ENCODE assay signal across 8 cellular contexts in genomic region chr14:104224516-104225281, GRCh38.
DNase-seq lines count a peak whose midpoint lies in the region; ATAC-seq and TF ChIP-seq lines count a peak whose summit lies in the region.

No MANE protein-coding gene starts in this region.

- H3K36me3 ChIP-seq in colonic mucosa (no peaks in the 10 kb centered on the region), gastrocnemius medialis (no peaks in the 10 kb centered on the region), ascending aorta (no peaks in the 10 kb centered on the region)

- peak overlapping the region; percentile 80 for H3K27ac ChIP-seq in colonic mucosa
- no peak overlapping the region for H3K27ac ChIP-seq in gastrocnemius medialis
- no peak overlapping the region for H3K27ac ChIP-seq in ascending aorta

- TF ChIP-seq POLR2A in gastrocnemius medialis (IDR thresholded peaks at IDR 0.05), result no peak

- no peaks in the 10 kb centered on the region for H3K27me3 ChIP-seq in colonic mucosa
- H3K27me3 ChIP-seq in gastrocnemius medialis, result peaks cover 18 to 24% (median 18%) of the 10 kb centered on the region in 3 donors
- no peaks in the 10 kb centered on the region for H3K27me3 ChIP-seq in ascending aorta

- in situ Hi-C loops in gastrocnemius medialis (cut with MboI; ENCODE audit: low sequenced_read_pairs in 4 of 4), result no loop called here

- intact Hi-C loops in colonic mucosa (cut with DNase I), result no loop called here
- intact Hi-C loops in gastrocnemius medialis (cut with DNase I; ENCODE audit: low total_unique reads), result no loop called here
- intact Hi-C loops in ascending aorta (cut with DNase I), result no loop called here

- H3K4me1 ChIP-seq in colonic mucosa (peaks cover 10% of the 10 kb centered on the region), gastrocnemius medialis (no peaks in the 10 kb centered on the region), ascending aorta (no peaks in the 10 kb centered on the region)

- TF ChIP-seq CTCF in GM10266 (IDR thresholded peaks at IDR 0.05; ENCODE audit: control insufficient read depth, insufficient read depth, low read depth, missing control alignments) (peak; percentile 35), colonic mucosa (IDR thresholded peaks at IDR 0.05) (peak; percentile 68), gastrocnemius medialis (IDR thresholded peaks at IDR 0.05 in 4 of 5, conservative IDR thresholded peaks at IDR 0.05 in 1 of 5) (peak in 4 of 5 experiments; percentile 21 to 39 (median 28)), ascending aorta (IDR thresholded peaks at IDR 0.05) (peak in 1 of 3 experiments; percentile 15)

- peak overlapping the region; percentile 60 to 85 for H3K9ac ChIP-seq in colonic mucosa (ENCODE audit: low read depth in 2 of 2, low read length in 2 of 2)

- H3K4me3 ChIP-seq in colonic mucosa (peak overlapping the region; percentile 21), gastrocnemius medialis (no peak overlapping the region), ascending aorta (no peak overlapping the region)

- DNase-seq in GM10266 (ENCODE audit: extremely low spot score) (no peak), NCI-H82 (lab: John Stamatoyannopoulos, UW) (peak; percentile 92), colonic mucosa (peak; percentile 70), gastrocnemius medialis (no peak), ascending aorta (ENCODE audit: low spot score in 2 of 2) (no peak)

- H3K9me3 ChIP-seq in colonic mucosa (no peaks in the 10 kb centered on the region), gastrocnemius medialis (no peaks in the 10 kb centered on the region), ascending aorta (peaks cover 0 to 9% of the 10 kb centered on the region in 2 donors)

- ATAC-seq in gastrocnemius medialis (no peak), HG02938 (IDR thresholded peaks at IDR 0.05; ENCODE audit: unreplicated experiment) (no peak), GM21529 (IDR thresholded peaks at IDR 0.05; ENCODE audit: unreplicated experiment) (no peak), GM21423 (IDR thresholded peaks at IDR 0.05; ENCODE audit: unreplicated experiment) (no peak)

Comparison
In these comparisons a context has a peak if more than half of its experiments do, and no peak if none do; other contexts are left out.
1. DNase-seq: peak in NCI-H82 (single experiment) and colonic mucosa (single experiment); none in GM10266 (single experiment), gastrocnemius medialis (0 of 2) and ascending aorta (0 of 2).